Comparison of ENCODE assay signal across 11 cellular contexts in genomic region chr11:27385245-27385644, GRCh38. TPM values are rescaled to one million over a fixed set of nuclear protein-coding genes. Genes with fewer than 3 reads are reported as not detected.
DNase-seq lines count a peak whose midpoint lies in the region; ATAC-seq, FAIRE-seq and TF ChIP-seq lines count a peak whose summit lies in the region.
"Had no signal": no experiment of that assay in that cellular context is flagged by ENCODE, and none has a peak within 500 bp of the region (broad histone marks: within the 10 kb centered on the region; RNA-seq: fewer than 3 reads in every experiment).

No MANE protein-coding gene starts in this region.

- no peak for TF ChIP-seq CTCF in WI38 (IDR thresholded peaks at IDR 0.05; ENCODE audit: low read depth, low read length)

- peak overlapping the region; percentile 29; the same call in 1 of the 2 replicates for H3K4me3 ChIP-seq in WI38 (ENCODE audit: low read depth, low read length)

- no peak for DNase-seq in GM12892 (ENCODE audit: insufficient read length)
- DNase-seq in glomerular visceral epithelial cell (ENCODE audit: extremely low spot score), result peak; percentile 42
- DNase-seq in smooth muscle cell of the brain vasculature (ENCODE audit: low read depth, low spot score), result peak; percentile 60
- DNase-seq in DMS153 treated with DMSO at 0.1 percent for 48 hours (lab: John Stamatoyannopoulos, UW; ENCODE audit: unreplicated experiment), result no peak
- no peak for DNase-seq in frontal cortex (ENCODE audit: low spot score in 2 of 2)
- DNase-seq: activated CD4-positive, CD25-positive, alpha-beta regulatory T cell; effector memory CD8-positive, alpha-beta T cell; NCI-H2081 had no signal

- FAIRE-seq in GM12892 (lab: Jason Lieb, UNC), result peak; percentile 84
- no peak for FAIRE-seq in frontal cortex (lab: Jason Lieb, UNC)

- TF ChIP-seq POLR2A in GM12892 (IDR thresholded peaks at IDR 0.05; ENCODE audit: low read depth, low read length), result no peak

- ATAC-seq in GM21576 (IDR thresholded peaks at IDR 0.05; ENCODE audit: unreplicated experiment), result no peak
- ATAC-seq in GM21447 (IDR thresholded peaks at IDR 0.05; ENCODE audit: unreplicated experiment), result no peak
- ATAC-seq: effector memory CD8-positive, alpha-beta T cell had no signal

RNA-seq across cellular contexts. Expression of gene CCDC34, which starts 22.2 kb away (rescaled TPM):
- 18.9 TPM for polyA plus RNA-seq in GM12892 (2012; ENCODE audit: missing spikeins)
- 13.0 TPM for total RNA-seq in frontal cortex

Comparison
In these comparisons a context has a peak if more than half of its experiments do, and no peak if none do; other contexts are left out.
1. DNase-seq: peak in glomerular visceral epithelial cell (single experiment) and smooth muscle cell of the brain vasculature (single experiment); none in GM12892 (single experiment), DMS153 treated with DMSO at 0.1 percent for 48 hours (single experiment) and frontal cortex (0 of 2).